In the genomic region with DNA sequence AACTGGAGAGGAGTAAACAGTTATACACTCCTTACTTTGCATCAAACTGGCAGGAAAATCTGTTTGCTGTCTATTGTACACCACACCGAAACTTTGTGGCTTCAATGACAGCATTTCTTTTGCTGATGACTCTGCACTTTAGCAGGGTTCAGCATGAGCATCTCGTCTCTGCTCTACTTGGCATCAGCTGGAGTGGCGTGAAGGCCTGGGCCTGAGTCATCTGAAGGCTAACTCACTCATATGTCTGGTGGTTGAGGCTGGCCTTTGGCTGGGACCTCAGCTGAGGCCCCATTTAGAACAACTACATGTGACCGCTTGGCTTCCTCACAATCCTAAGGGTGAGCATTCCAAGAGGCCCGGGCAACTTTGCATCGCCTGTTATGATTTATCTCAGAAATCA, we compare ENCODE assay signal across 11 cellular contexts. TPM values are rescaled to one million over a fixed set of nuclear protein-coding genes. Genes with fewer than 3 reads are reported as not detected.
DNase-seq lines count a peak whose midpoint lies in the region; ATAC-seq and TF ChIP-seq lines count a peak whose summit lies in the region.
"Had no signal": no experiment of that assay in that cellular context is flagged by ENCODE, and none has a peak within 500 bp of the region (broad histone marks: within the 10 kb centered on the region; RNA-seq: fewer than 3 reads in every experiment).

No MANE protein-coding gene starts in this region.

- H3K27me3 Mint-ChIP-seq in endodermal cell (ENCODE audit: insufficient read depth): no peaks in the 10 kb centered on the region
- no peaks in the 10 kb centered on the region for H3K27me3 Mint-ChIP-seq in stimulated activated naive CD8-positive, alpha-beta T cell treated with anti-CD3 and anti-CD28 coated beads, Interleukin-15, amount 100 ng/mL, for 72 hours
- H3K27me3 Mint-ChIP-seq: activated naive CD8-positive, alpha-beta T cell treated with anti-CD3 and anti-CD28 coated beads, Interleukin-2, amount 10 ng/mL, durations not matched to agents 7 days and 5 days had no signal

- no peak overlapping the region for H3K9ac ChIP-seq in endodermal cell (ENCODE audit: extremely low read depth, low read length, poor library complexity, severe bottlenecking)

- no peak overlapping the region for H3K4me3 ChIP-seq in MG63
- no peak overlapping the region for H3K4me3 ChIP-seq in endodermal cell (ENCODE audit: low read length)
- H3K4me3 ChIP-seq in psoas muscle: no peak overlapping the region

- peak overlapping the region; percentile 23 for H3K27ac Mint-ChIP-seq in endodermal cell
- H3K27ac Mint-ChIP-seq in stimulated activated naive CD8-positive, alpha-beta T cell treated with anti-CD3 and anti-CD28 coated beads, Interleukin-15, amount 100 ng/mL, for 72 hours: no peak overlapping the region
- H3K27ac Mint-ChIP-seq: activated naive CD8-positive, alpha-beta T cell treated with anti-CD3 and anti-CD28 coated beads, Interleukin-2, amount 10 ng/mL, durations not matched to agents 7 days and 5 days; nephron had no signal

- peak; percentile 78 for DNase-seq in GM03348 (ENCODE audit: low spot score)
- DNase-seq in MG63: peak; percentile 51
- DNase-seq in endodermal cell: no peak
- DNase-seq in psoas muscle: peak; percentile 45 to 79
- DNase-seq in stimulated activated naive CD8-positive, alpha-beta T cell treated with anti-CD3 and anti-CD28 coated beads, Interleukin-15, amount 100 ng/mL, for 72 hours: no peak
- DNase-seq: activated naive CD8-positive, alpha-beta T cell treated with anti-CD3 and anti-CD28 coated beads, Interleukin-2, amount 10 ng/mL, durations not matched to agents 7 days and 5 days; islet precursor cell; NCI-H187 had no signal

- no peaks in the 10 kb centered on the region for H3K4me1 Mint-ChIP-seq in endodermal cell
- H3K4me1 Mint-ChIP-seq in stimulated activated naive CD8-positive, alpha-beta T cell treated with anti-CD3 and anti-CD28 coated beads, Interleukin-15, amount 100 ng/mL, for 72 hours: no peaks in the 10 kb centered on the region
- H3K4me1 Mint-ChIP-seq: activated naive CD8-positive, alpha-beta T cell treated with anti-CD3 and anti-CD28 coated beads, Interleukin-2, amount 10 ng/mL, durations not matched to agents 7 days and 5 days had no signal

- WGBS in endodermal cell (ENCODE audit: insufficient coverage in 1 of 2, insufficient read length in 1 of 2), 2 experiments: 95 to 98% methylated on average over 5 to 6 of the region's 6 CpGs
- WGBS in psoas muscle, 3 donors: 49 to 69% (median 50%) methylated on average over 6 of the region's 6 CpGs

- H3K36me3 ChIP-seq in MG63 (peaks cover 24% of the 10 kb centered on the region), endodermal cell (ENCODE audit: control insufficient read depth, insufficient read depth, low read length) (peaks cover 81% of the 10 kb centered on the region), psoas muscle (ENCODE audit: insufficient read depth in 1 of 2, low read depth in 1 of 2) (peaks cover 5 to 61% of the 10 kb centered on the region in 2 donors)

- H3K4me1 ChIP-seq in endodermal cell (ENCODE audit: control insufficient read depth, insufficient read depth, low read length) (no peaks in the 10 kb centered on the region), psoas muscle (peaks cover under 1% of the 10 kb centered on the region)

- H3K4me3 Mint-ChIP-seq in endodermal cell: no peak overlapping the region
- no peak overlapping the region for H3K4me3 Mint-ChIP-seq in stimulated activated naive CD8-positive, alpha-beta T cell treated with anti-CD3 and anti-CD28 coated beads, Interleukin-15, amount 100 ng/mL, for 72 hours
- H3K4me3 Mint-ChIP-seq: activated naive CD8-positive, alpha-beta T cell treated with anti-CD3 and anti-CD28 coated beads, Interleukin-2, amount 10 ng/mL, durations not matched to agents 7 days and 5 days; nephron had no signal

- H3K27me3 ChIP-seq in MG63 (no peaks in the 10 kb centered on the region), endodermal cell (ENCODE audit: control insufficient read depth, insufficient read depth, low read length, poor library complexity, severe bottlenecking) (no peaks in the 10 kb centered on the region), psoas muscle (ENCODE audit: insufficient read depth in 3 of 3, low read length in 2 of 3) (no peaks in the 10 kb centered on the region)

- H3K9me3 ChIP-seq in MG63 (no peaks in the 10 kb centered on the region), endodermal cell (ENCODE audit: control insufficient read depth, low read length) (no peaks in the 10 kb centered on the region), psoas muscle (no peaks in the 10 kb centered on the region)

- ATAC-seq in psoas muscle (peak; percentile 88 to 99 (median 98)), GM21717 (IDR thresholded peaks at IDR 0.05; ENCODE audit: unreplicated experiment) (no peak), GM21723 (IDR thresholded peaks at IDR 0.05; ENCODE audit: unreplicated experiment) (no peak)
- no peak for ATAC-seq in stimulated activated naive CD8-positive, alpha-beta T cell treated with anti-CD3 and anti-CD28 coated beads, Interleukin-15, amount 100 ng/mL, for 72 hours

- TF ChIP-seq CTCF in endodermal cell (conservative IDR thresholded peaks at IDR 0.05): no peak
- no peak for TF ChIP-seq CTCF in psoas muscle (IDR thresholded peaks at IDR 0.05)

- no peaks in the 10 kb centered on the region for H3K9me3 Mint-ChIP-seq in endodermal cell
- no peaks in the 10 kb centered on the region for H3K9me3 Mint-ChIP-seq in stimulated activated naive CD8-positive, alpha-beta T cell treated with anti-CD3 and anti-CD28 coated beads, Interleukin-15, amount 100 ng/mL, for 72 hours
- H3K9me3 Mint-ChIP-seq: activated naive CD8-positive, alpha-beta T cell treated with anti-CD3 and anti-CD28 coated beads, Interleukin-2, amount 10 ng/mL, durations not matched to agents 7 days and 5 days; nephron had no signal

- H3K27ac ChIP-seq in endodermal cell (ENCODE audit: low read depth, low read length): no peak overlapping the region
- peak overlapping the region; percentile 36 for H3K27ac ChIP-seq in psoas muscle

- intact Hi-C loops in psoas muscle (cut with DNase I): no loop called here

- H3K36me3 Mint-ChIP-seq in endodermal cell (ENCODE audit: low read depth): peaks cover 84% of the 10 kb centered on the region

RNA-seq across cellular contexts. Expression of a gene that starts 28.7 kb away (rescaled TPM):
- total RNA-seq in MG63 (2014; rRNA removed; shearing (Covaris generic); ENCODE audit: low replicate concordance): 1.2 and 1.4 TPM in 2 replicates
- total RNA-seq in endodermal cell (1 to 10 TPM; 2.4 to 7.6 TPM), psoas muscle (1 to 10 TPM in 1 of 4 donors, under 1 TPM in 3; 0.39 to 2.7 (median 0.72) TPM)
- 0.93 TPM for polyA plus RNA-seq in endodermal cell (2013, experiment 1 of 2)
- polyA plus RNA-seq in endodermal cell (2013, experiment 2 of 2): 0.79 TPM
- polyA plus RNA-seq in psoas muscle: 1 to 10 TPM in 1 of 3 donors, under 1 TPM in 2; 0.39 to 1.1 (median 0.73) TPM

RNA-seq across cellular contexts. Expression of a gene that starts 43.1 kb away (rescaled TPM):
- total RNA-seq in MG63 (2014; rRNA removed; shearing (Covaris generic); ENCODE audit: low replicate concordance): 78.8 and 88.8 TPM in 2 replicates
- 10 to 100 TPM; 33.7 to 62.6 TPM for total RNA-seq in endodermal cell
- polyA plus RNA-seq in endodermal cell (2013, experiment 1 of 2): 48.6 TPM
- polyA plus RNA-seq in endodermal cell (2013, experiment 2 of 2): 44.9 TPM
- 10 to 100 TPM; 48.8 to 79.9 (median 58.3) TPM for total RNA-seq in psoas muscle
- polyA plus RNA-seq in psoas muscle: 100 to 1,000 TPM in 2 of 3 donors, 10 to 100 TPM in 1; 60.1 to 129 (median 105) TPM

Comparison
In these comparisons a context has a peak if more than half of its experiments do, and no peak if none do; other contexts are left out.
1. DNase-seq: peak in GM03348 (single experiment), MG63 (single experiment) and psoas muscle (2 of 2); none in endodermal cell (single experiment) and stimulated activated naive CD8-positive, alpha-beta T cell treated with anti-CD3 and anti-CD28 coated beads, Interleukin-15, amount 100 ng/mL, for 72 hours (0 of 2).
2. ATAC-seq: peak in psoas muscle (4 of 4); none in stimulated activated naive CD8-positive, alpha-beta T cell treated with anti-CD3 and anti-CD28 coated beads, Interleukin-15, amount 100 ng/mL, for 72 hours (single experiment), GM21717 (single experiment) and GM21723 (single experiment).